ENCODE assay signal across 8 cellular contexts in genomic region chr11:65571940-65572339, GRCh38. TPM values are rescaled to one million over a fixed set of nuclear protein-coding genes. Genes with fewer than 3 reads are reported as not detected.
DNase-seq lines count a peak whose midpoint lies in the region; ATAC-seq and TF ChIP-seq lines count a peak whose summit lies in the region.

No MANE protein-coding gene starts in this region.

- no peak for DNase-seq in DND-41
- DNase-seq in KBM-7 = peak; percentile 63
- DNase-seq in right cardiac atrium = no peak
- DNase-seq in spleen = no peak
- DNase-seq in activated CD8-positive, alpha-beta memory T cell treated with anti-CD3 and anti-CD28 coated beads, Interleukin-2, amount 50 U/mL, for 4 hours = no peak

- H3K4me1 ChIP-seq in DND-41 (ENCODE audit: insufficient read depth, low read length) (peaks cover 73% of the 10 kb centered on the region), right cardiac atrium (ENCODE audit: control insufficient read depth, insufficient read depth, low read length) (peaks cover 15% of the 10 kb centered on the region), spleen (peaks cover 43 to 87% (median 79%) of the 10 kb centered on the region in 6 donors)

- H3K36me3 ChIP-seq in DND-41 (ENCODE audit: insufficient read depth, low read length) = peaks cover 22% of the 10 kb centered on the region
- peaks cover 0 to 25% (median 2%) of the 10 kb centered on the region in 6 donors for H3K36me3 ChIP-seq in spleen

- H3K4me3 ChIP-seq in DND-41 (ENCODE audit: low read depth in 1 of 2, low read length in 2 of 2) (peak overlapping the region in 1 of 2 experiments; percentile 84; a peak in 3 of 4 replicates), WI38 (ENCODE audit: low read depth, low read length) (peak overlapping the region; percentile 62), right cardiac atrium (ENCODE audit: low read length) (peak overlapping the region; percentile 84), spleen (peak overlapping the region; percentile 52 to 95 (median 88))

- in situ Hi-C loops in KBM-7 (cut with MboI; ENCODE audit: low pct_unique_long_range_greater_than_20kb, low sequenced_read_pairs) = no loop called here

- intact Hi-C loops in right cardiac atrium (cut with DNase I) (no loop called here), spleen (cut with DNase I; ENCODE audit: low total_unique reads) (no loop called here)

- H3K9me3 ChIP-seq in DND-41 (ENCODE audit: insufficient read depth, low read length, severe bottlenecking) = no peaks in the 10 kb centered on the region
- no peaks in the 10 kb centered on the region for H3K9me3 ChIP-seq in right cardiac atrium (ENCODE audit: control insufficient read depth, low read length)
- no peaks in the 10 kb centered on the region for H3K9me3 ChIP-seq in spleen

- H3K27me3 ChIP-seq in DND-41 (ENCODE audit: insufficient read depth, low read length, poor library complexity) (no peaks in the 10 kb centered on the region), right cardiac atrium (ENCODE audit: control insufficient read depth, insufficient read depth) (no peaks in the 10 kb centered on the region), spleen (replicated peaks in 1 of 7) (no peaks in the 10 kb centered on the region)

- H3K9ac ChIP-seq in DND-41 (ENCODE audit: low read depth, low read length) = peak overlapping the region; percentile 92

- H3K27ac ChIP-seq in DND-41 (ENCODE audit: low read length) (peak overlapping the region; percentile 53), right cardiac atrium (ENCODE audit: low read length) (peak overlapping the region; percentile 52), spleen (peak overlapping the region; percentile 88 to 99 (median 96))

- peaks cover 70% of the 10 kb centered on the region for H3K79me2 ChIP-seq in DND-41 (ENCODE audit: insufficient read depth, low read length)

- 7% methylated on average over 11 of the region's 11 CpGs for WGBS in right cardiac atrium
- WGBS in spleen, 5 donors = 8 to 12% (median 11%) methylated on average over 11 of the region's 11 CpGs

- no peak for TF ChIP-seq POLR2A in spleen (IDR thresholded peaks at IDR 0.05)

- peak overlapping the region; percentile 98 for H3K4me2 ChIP-seq in DND-41 (ENCODE audit: insufficient read depth, low read length)

- H2AFZ ChIP-seq in DND-41 (ENCODE audit: low read depth, low read length) = no peak overlapping the region

- ATAC-seq in DND-41 (ENCODE audit: insufficient read depth, low read depth) = no peak
- no peak for ATAC-seq in right cardiac atrium
- no peak for ATAC-seq in HG02759 (IDR thresholded peaks at IDR 0.05; ENCODE audit: unreplicated experiment)
- no peak for ATAC-seq in HG03135 (IDR thresholded peaks at IDR 0.05; ENCODE audit: unreplicated experiment)

- H4K20me1 ChIP-seq in DND-41 (ENCODE audit: insufficient read depth, low read length) = peaks cover 39% of the 10 kb centered on the region

- peak; percentile 45 for TF ChIP-seq CTCF in DND-41 (IDR thresholded peaks at IDR 0.05; ENCODE audit: borderline replicate concordance, extremely low read depth, low read length, poor library complexity, severe bottlenecking)
- no peak for TF ChIP-seq CTCF in WI38 (IDR thresholded peaks at IDR 0.05; ENCODE audit: low read depth, low read length)
- TF ChIP-seq CTCF in spleen (IDR thresholded peaks at IDR 0.05 in 8 of 11, conservative IDR thresholded peaks at IDR 0.05 in 3 of 11) = peak in 3 of 11 experiments; percentile 4 to 20 (median 15)

RNA-seq across cellular contexts. Expression of gene FAM89B, which starts 0.4 kb away (rescaled TPM):
- total RNA-seq in right cardiac atrium (10 to 100 TPM; 40.5 to 46.6 (median 45.9) TPM), spleen (10 to 100 TPM; 34.5 to 59.0 (median 48.4) TPM)
- polyA plus RNA-seq in right cardiac atrium (43.0 TPM), spleen (10 to 100 TPM; 43.0 to 66.1 (median 50.1) TPM)

RNA-seq across cellular contexts. Expression of gene ZNRD2, which starts 1.7 kb away (rescaled TPM):
- total RNA-seq in right cardiac atrium (10 to 100 TPM; 32.6 to 35.3 (median 34.9) TPM), spleen (10 to 100 TPM; 20.9 to 68.8 (median 34.4) TPM)
- polyA plus RNA-seq in right cardiac atrium (56.8 TPM), spleen (10 to 100 TPM; 32.6 to 49.5 (median 42.5) TPM)

RNA-seq across cellular contexts. Expression of gene EHBP1L1, which starts 3.9 kb away (rescaled TPM):
- total RNA-seq in right cardiac atrium (10 to 100 TPM; 43.9 to 80.2 (median 48.2) TPM), spleen (100 to 1,000 TPM; 151 to 365 (median 242) TPM)
- polyA plus RNA-seq in right cardiac atrium (35.7 TPM), spleen (100 to 1,000 TPM in 2 of 3 donors, 10 to 100 TPM in 1; 44.3 to 174 (median 116) TPM)

RNA-seq across cellular contexts. Expression of gene LTBP3, which starts 13.8 kb away (rescaled TPM):
- total RNA-seq in right cardiac atrium (100 to 1,000 TPM; 128 to 161 (median 140) TPM), spleen (100 to 1,000 TPM in 2 of 7 donors, 10 to 100 TPM in 5; 81.6 to 137 (median 95.8) TPM)
- polyA plus RNA-seq in right cardiac atrium (60.2 TPM), spleen (10 to 100 TPM; 20.6 to 57.0 (median 27.6) TPM)

RNA-seq across cellular contexts. Expression of gene KCNK7, which starts 23.7 kb away (rescaled TPM):
- total RNA-seq in right cardiac atrium = under 1 TPM; 0.28 to 0.88 (median 0.55) TPM
- polyA plus RNA-seq in right cardiac atrium = 0.18 TPM
- 1 to 10 TPM in 4 of 7 donors, under 1 TPM in 3; 0.63 to 3.2 (median 1.1) TPM for total RNA-seq in spleen
- 1 to 10 TPM; 1.9 to 6.2 (median 2.9) TPM for polyA plus RNA-seq in spleen
